ENCODE assay signal across 13 cellular contexts in the genomic region with DNA sequence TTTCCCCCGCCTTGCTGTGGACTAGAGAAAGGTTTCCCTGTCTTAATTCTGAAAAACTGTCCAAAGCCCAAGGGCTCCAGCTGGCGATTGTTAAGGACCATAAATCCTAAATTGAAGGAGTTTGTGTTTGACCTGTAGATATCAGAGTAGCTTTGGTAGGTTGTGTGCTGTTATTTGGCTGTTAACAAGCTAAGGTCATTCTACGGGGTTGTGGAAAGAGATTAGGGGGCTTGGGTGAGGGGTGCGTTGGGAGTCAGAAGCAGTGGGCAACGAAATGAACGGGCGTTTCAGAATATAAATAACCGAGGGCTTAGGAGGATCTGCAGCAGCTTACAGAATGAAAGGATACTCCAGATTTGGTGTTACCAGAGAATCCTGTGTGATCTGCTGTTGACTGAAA. TPM values are rescaled to one million over a fixed set of nuclear protein-coding genes. Genes with fewer than 3 reads are reported as not detected.
DNase-seq lines count a peak whose midpoint lies in the region; ATAC-seq, FAIRE-seq and TF ChIP-seq lines count a peak whose summit lies in the region.
"Had no signal": no experiment of that assay in that cellular context is flagged by ENCODE, and none has a peak within 500 bp of the region (broad histone marks: within the 10 kb centered on the region; RNA-seq: fewer than 3 reads in every experiment).

No MANE protein-coding gene starts in this region.

- FAIRE-seq in keratinocyte (lab: Jason Lieb, UNC) (no peak), frontal cortex (lab: Jason Lieb, UNC) (no peak)

- ATAC-seq in HG03135 (IDR thresholded peaks at IDR 0.05; ENCODE audit: unreplicated experiment) = no peak
- ATAC-seq: Right ventricle myocardium inferior had no signal

- dilution Hi-C loops in keratinocyte (cut with MboI; ENCODE audit: extremely low pct_ligation_motif_present, low sequenced_read_pairs) = loop anchor here (25.0 kb wide), 1 partner anchor 205 kb away; a partner anchor contains a TSS

- peak overlapping the region; percentile 87 for H3K4me3 Mint-ChIP-seq in Caco-2 (ENCODE audit: unreplicated experiment)
- peak overlapping the region; percentile 70 for H3K4me3 Mint-ChIP-seq in activated T-helper 1 cell treated with anti-CD3 and anti-CD28 coated beads, Interleukin-12 subunit alpha, Interleukin-12 subunit beta, Interleukin-2, Interleukin-4 antibody, amounts not matched to agents 30 ng/mL and 10 ng/mL and 1 ng/mL, durations not matched to agents 14 hours and 24 hours and 36 hours

- H3K9ac ChIP-seq in keratinocyte (ENCODE audit: control insufficient read depth, extremely low read depth, insufficient read depth, low read length) = no peak overlapping the region

- H3K27ac ChIP-seq in HEK293 (ENCODE audit: extremely low read depth, low read depth, low read length) (no peak overlapping the region), keratinocyte (ENCODE audit: control insufficient read depth, insufficient read depth, low read length) (no peak overlapping the region)
- H3K27ac ChIP-seq: colonic mucosa, prostate gland had no signal

- no peak for DNase-seq in Caco-2
- no peak for DNase-seq in activated T-helper 1 cell treated with anti-CD3 and anti-CD28 coated beads, Interleukin-12 subunit alpha, Interleukin-12 subunit beta, Interleukin-2, Interleukin-4 antibody, amounts not matched to agents 30 ng/mL and 10 ng/mL and 1 ng/mL, durations not matched to agents 14 hours and 24 hours and 36 hours (ENCODE audit: low spot score)
- no peak for DNase-seq in keratinocyte (ENCODE audit: low read depth, low spot score)
- no peak for DNase-seq in frontal cortex (ENCODE audit: low spot score in 2 of 2)
- DNase-seq in hippocampal formation (lab: John Stamatoyannopoulos, UW) = no peak
- no peak for DNase-seq in stimulated activated CD4-positive, alpha-beta T cell treated with anti-CD3 and anti-CD28 coated beads, Interleukin-4, amount 100 ng/mL, for 4 hours
- DNase-seq: colonic mucosa, GF-D8, NCI-H1436 had no signal

- no peaks in the 10 kb centered on the region for H3K9me3 Mint-ChIP-seq in Caco-2 (ENCODE audit: unreplicated experiment)
- no peaks in the 10 kb centered on the region for H3K9me3 Mint-ChIP-seq in activated T-helper 1 cell treated with anti-CD3 and anti-CD28 coated beads, Interleukin-12 subunit alpha, Interleukin-12 subunit beta, Interleukin-2, Interleukin-4 antibody, amounts not matched to agents 30 ng/mL and 10 ng/mL and 1 ng/mL, durations not matched to agents 14 hours and 24 hours and 36 hours

- intact Hi-C loops in Caco-2 (cut with micrococcal nuclease; ENCODE audit: unreplicated experiment) = no loop called here
- intact Hi-C loops in activated T-helper 1 cell treated with anti-CD3 and anti-CD28 coated beads, Interleukin-12 subunit alpha, Interleukin-12 subunit beta, Interleukin-2, Interleukin-4 antibody, amounts not matched to agents 30 ng/mL and 10 ng/mL and 1 ng/mL, durations not matched to agents 14 hours and 24 hours and 36 hours (cut with micrococcal nuclease) = loop anchor here (5.0 kb wide), 1 partner anchor 1355 kb away; no protein-coding TSS in a partner anchor

- H3K9me3 ChIP-seq in Caco-2 (no peaks in the 10 kb centered on the region), HEK293 (ENCODE audit: control insufficient read depth, insufficient read depth, low read depth, low read length) (no peaks in the 10 kb centered on the region), keratinocyte (ENCODE audit: control insufficient read depth, low read depth, low read length) (no peaks in the 10 kb centered on the region)
- H3K9me3 ChIP-seq: colonic mucosa, prostate gland had no signal

- H3K4me1 Mint-ChIP-seq in Caco-2 (ENCODE audit: low read depth, unreplicated experiment) = peaks cover 30% of the 10 kb centered on the region
- peaks cover 72% of the 10 kb centered on the region for H3K4me1 Mint-ChIP-seq in activated T-helper 1 cell treated with anti-CD3 and anti-CD28 coated beads, Interleukin-12 subunit alpha, Interleukin-12 subunit beta, Interleukin-2, Interleukin-4 antibody, amounts not matched to agents 30 ng/mL and 10 ng/mL and 1 ng/mL, durations not matched to agents 14 hours and 24 hours and 36 hours (ENCODE audit: low read depth)

- H4K20me1 ChIP-seq in keratinocyte (ENCODE audit: control insufficient read depth, extremely low read depth, insufficient read depth, low read length) = no peaks in the 10 kb centered on the region

- H3K27me3 Mint-ChIP-seq in Caco-2 (ENCODE audit: insufficient read depth, unreplicated experiment) = peaks cover 2% of the 10 kb centered on the region
- H3K27me3 Mint-ChIP-seq in activated T-helper 1 cell treated with anti-CD3 and anti-CD28 coated beads, Interleukin-12 subunit alpha, Interleukin-12 subunit beta, Interleukin-2, Interleukin-4 antibody, amounts not matched to agents 30 ng/mL and 10 ng/mL and 1 ng/mL, durations not matched to agents 14 hours and 24 hours and 36 hours (ENCODE audit: insufficient read depth) = peaks cover 11% of the 10 kb centered on the region

- TF ChIP-seq CTCF in Caco-2 (IDR thresholded peaks at IDR 0.05; ENCODE audit: insufficient read depth in 1 of 2, low read depth in 1 of 2, low read length in 1 of 2, severe bottlenecking in 1 of 2, unreplicated experiment in 1 of 2) = no peak
- TF ChIP-seq CTCF in HEK293 (tag by site-specific recombination; IDR thresholded peaks at IDR 0.05) = no peak
- TF ChIP-seq CTCF in keratinocyte (optimal IDR thresholded peaks at IDR 0.05 in 1 of 3, IDR thresholded peaks at IDR 0.05 in 1 of 3, conservative IDR thresholded peaks at IDR 0.05 in 1 of 3; ENCODE audit: extremely low read depth in 1 of 3, insufficient read depth in 2 of 3, low read length in 3 of 3) = no peak

- H3K36me3 Mint-ChIP-seq in Caco-2 (ENCODE audit: insufficient read depth, unreplicated experiment) = peaks cover 29% of the 10 kb centered on the region
- H3K36me3 Mint-ChIP-seq in activated T-helper 1 cell treated with anti-CD3 and anti-CD28 coated beads, Interleukin-12 subunit alpha, Interleukin-12 subunit beta, Interleukin-2, Interleukin-4 antibody, amounts not matched to agents 30 ng/mL and 10 ng/mL and 1 ng/mL, durations not matched to agents 14 hours and 24 hours and 36 hours (ENCODE audit: low read depth) = no peaks in the 10 kb centered on the region

- H3K79me2 ChIP-seq in keratinocyte (ENCODE audit: control insufficient read depth, insufficient read depth, low read length) = no peaks in the 10 kb centered on the region

- H3K27me3 ChIP-seq in Caco-2 (replicated peaks; ENCODE audit: control insufficient read depth, insufficient read depth, low read length) (no peaks in the 10 kb centered on the region), keratinocyte (ENCODE audit: control insufficient read depth, extremely low read depth, insufficient read depth, low read length) (no peaks in the 10 kb centered on the region)

- H3K4me3 ChIP-seq in Caco-2 (ENCODE audit: low read depth, low read length) (peak overlapping the region; percentile 49), HEK293 (ENCODE audit: low read depth, low read length) (peak overlapping the region; percentile 73), keratinocyte (ENCODE audit: control insufficient read depth in 2 of 3, extremely low read depth in 1 of 3, insufficient read depth in 2 of 3, low read depth in 1 of 3, low read length in 3 of 3) (peak overlapping the region in 1 of 3 experiments; percentile 34)
- H3K4me3 ChIP-seq: prostate gland had no signal

- no TSS peak for BruUV-seq in Caco-2 (replicated peaks; lab: Mats Ljungman, UMichigan)

- H2AFZ ChIP-seq in keratinocyte (ENCODE audit: control insufficient read depth, low read length) = peak overlapping the region; percentile 42

- no peaks in the 10 kb centered on the region for H3K9me1 ChIP-seq in keratinocyte (ENCODE audit: control insufficient read depth, extremely low read depth, insufficient read depth, low read length)

- POLR2A ChIA-PET in Caco-2 (lab: Charles Lee) (no interaction called here), HEK293 (lab: Yijun Ruan, JAX) (interaction anchor here (2.5 kb wide), 1 partner anchor 10 kb away, joined by 10 read pairs; no protein-coding TSS in a partner anchor)

- CTCF ChIA-PET in Caco-2 (lab: Charles Lee) = no interaction called here
- CTCF ChIA-PET in HEK293 (lab: Yijun Ruan, JAX) = interaction anchor here (1.4 to 3.2 kb wide), 2 partner anchors 9 to 11 kb away, joined by 6 to 19 read pairs; no protein-coding TSS in a partner anchor

- peaks cover 6% of the 10 kb centered on the region; the same call in 1 of the 2 replicates for H3K4me1 ChIP-seq in Caco-2
- peaks cover 7% of the 10 kb centered on the region for H3K4me1 ChIP-seq in HEK293 (ENCODE audit: control insufficient read depth, insufficient read depth, low read length)
- peaks cover 23% of the 10 kb centered on the region for H3K4me1 ChIP-seq in keratinocyte (ENCODE audit: control insufficient read depth, extremely low read depth, insufficient read depth, low read length)
- H3K4me1 ChIP-seq: prostate gland had no signal

- H3K36me3 ChIP-seq in Caco-2 (ENCODE audit: control insufficient read depth, insufficient read depth, low read length) = no peaks in the 10 kb centered on the region
- H3K36me3 ChIP-seq in HEK293 (ENCODE audit: control insufficient read depth in 2 of 2, insufficient read depth in 1 of 2, low read length in 2 of 2) = no peaks in the 10 kb centered on the region
- H3K36me3 ChIP-seq in keratinocyte (ENCODE audit: control insufficient read depth in 2 of 2, extremely low read depth in 1 of 2, insufficient read depth in 2 of 2, low read length in 2 of 2) = no peaks in the 10 kb centered on the region
- H3K36me3 ChIP-seq: colonic mucosa, prostate gland had no signal

- no peak overlapping the region for H3K27ac Mint-ChIP-seq in Caco-2 (ENCODE audit: unreplicated experiment)
- no peak overlapping the region for H3K27ac Mint-ChIP-seq in activated T-helper 1 cell treated with anti-CD3 and anti-CD28 coated beads, Interleukin-12 subunit alpha, Interleukin-12 subunit beta, Interleukin-2, Interleukin-4 antibody, amounts not matched to agents 30 ng/mL and 10 ng/mL and 1 ng/mL, durations not matched to agents 14 hours and 24 hours and 36 hours

- H3K4me2 ChIP-seq in keratinocyte (ENCODE audit: control insufficient read depth, extremely low read depth, insufficient read depth, low read depth, low read length) = peak overlapping the region; percentile 90

RNA-seq across cellular contexts. Expression of a gene that starts 32.6 kb away (rescaled TPM):
- total RNA-seq in Caco-2 (2022) = 2.4 and 2.5 TPM in 2 replicates
- 45.3 and 51.8 TPM in 2 replicates for total RNA-seq in activated T-helper 1 cell treated with anti-CD3 and anti-CD28 coated beads, Interleukin-12 subunit alpha, Interleukin-12 subunit beta, Interleukin-2, Interleukin-4 antibody, amounts not matched to agents 30 ng/mL and 10 ng/mL and 1 ng/mL, durations not matched to agents 14 hours and 24 hours and 36 hours
- polyA plus RNA-seq in keratinocyte = 10.8 to 12.2 TPM (median 11.8 TPM) in 3 replicates
- polyA plus RNA-seq in keratinocyte (2011; ENCODE audit: low read depth) = 2.0 TPM
- polyA plus RNA-seq in keratinocyte (2011; cell fraction: cytosol; rRNA removed) = 6.3 and 8.5 TPM in 2 replicates
- polyA plus RNA-seq in keratinocyte (2011; cell fraction: nucleus; rRNA removed) = 16.2 and 16.5 TPM in 2 replicates
- 3.1 and 7.2 TPM in 2 replicates for polyA plus RNA-seq in keratinocyte (2012; ENCODE audit: low replicate concordance)
- polyA minus RNA-seq in keratinocyte = 4.9 to 14.4 TPM (median 12.0 TPM) in 3 replicates
- 3.6 TPM for polyA minus RNA-seq in keratinocyte (2011; cell fraction: cytosol; rRNA and poly(A)+ RNA removed)
- polyA minus RNA-seq in keratinocyte (2011; cell fraction: nucleus; rRNA and poly(A)+ RNA removed) = 2.3 and 9.9 TPM in 2 replicates
- 2.0 TPM for total RNA-seq in frontal cortex

RNA-seq across cellular contexts. Expression of a gene that starts 50.5 kb away (rescaled TPM):
- total RNA-seq in Caco-2 (2022) = 7.1 and 9.8 TPM in 2 replicates
- 21.7 and 25.4 TPM in 2 replicates for total RNA-seq in activated T-helper 1 cell treated with anti-CD3 and anti-CD28 coated beads, Interleukin-12 subunit alpha, Interleukin-12 subunit beta, Interleukin-2, Interleukin-4 antibody, amounts not matched to agents 30 ng/mL and 10 ng/mL and 1 ng/mL, durations not matched to agents 14 hours and 24 hours and 36 hours
- polyA plus RNA-seq in keratinocyte = 5.0 to 8.3 TPM (median 6.1 TPM) in 3 replicates
- polyA plus RNA-seq in keratinocyte (2011; ENCODE audit: low read depth) = 1.9 TPM
- 3.2 and 4.5 TPM in 2 replicates for polyA plus RNA-seq in keratinocyte (2011; cell fraction: cytosol; rRNA removed)
- polyA plus RNA-seq in keratinocyte (2011; cell fraction: nucleus; rRNA removed) = 20.0 and 21.0 TPM in 2 replicates
- 5.0 and 5.7 TPM in 2 replicates for polyA plus RNA-seq in keratinocyte (2012; ENCODE audit: low replicate concordance)
- polyA minus RNA-seq in keratinocyte = 7.2 to 8.3 TPM (median 7.9 TPM) in 3 replicates
- 2.3 TPM for polyA minus RNA-seq in keratinocyte (2011; cell fraction: cytosol; rRNA and poly(A)+ RNA removed)
- polyA minus RNA-seq in keratinocyte (2011; cell fraction: nucleus; rRNA and poly(A)+ RNA removed) = 7.7 and 13.3 TPM in 2 replicates
- 2.4 TPM for total RNA-seq in frontal cortex

Comparison
In these comparisons a context has a peak if more than half of its experiments do, and no peak if none do; other contexts are left out.
1. RNA of a gene that starts 32.6 kb away (total RNA-seq): 45.3 to 51.8 TPM in activated T-helper 1 cell treated with anti-CD3 and anti-CD28 coated beads, Interleukin-12 subunit alpha, Interleukin-12 subunit beta, Interleukin-2, Interleukin-4 antibody, amounts not matched to agents 30 ng/mL and 10 ng/mL and 1 ng/mL, durations not matched to agents 14 hours and 24 hours and 36 hours; 2.4 to 2.5 TPM in Caco-2 and 2.0 TPM in frontal cortex (single experiment); every median in the first group is over 10 times any median in the second.